In the genomic region with DNA sequence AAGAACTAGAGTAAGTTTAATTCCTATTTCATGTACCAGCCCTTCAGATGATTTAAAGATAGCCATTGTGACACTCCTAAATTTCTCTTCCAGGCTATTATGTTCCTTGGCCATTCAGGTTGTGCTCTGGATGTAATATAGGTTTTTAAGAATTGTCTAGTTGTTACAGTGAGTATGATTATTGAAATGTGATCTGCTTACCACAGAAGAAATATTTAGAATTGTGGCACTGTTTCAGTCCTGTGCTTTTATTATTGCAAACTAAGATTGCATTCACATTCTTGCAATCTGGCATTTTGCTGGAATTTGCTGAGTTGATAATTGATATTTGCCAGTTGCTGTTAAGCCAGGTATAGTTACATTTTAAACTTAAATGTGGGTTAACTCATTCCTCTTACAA, we compare ENCODE assay signal across 20 cellular contexts. TPM values are rescaled to one million over a fixed set of nuclear protein-coding genes. Genes with fewer than 3 reads are reported as not detected.
DNase-seq lines count a peak whose midpoint lies in the region; ATAC-seq, FAIRE-seq and TF ChIP-seq lines count a peak whose summit lies in the region.
"Had no signal": no experiment of that assay in that cellular context is flagged by ENCODE, and none has a peak within 500 bp of the region (broad histone marks: within the 10 kb centered on the region; RNA-seq: fewer than 3 reads in every experiment).

No MANE protein-coding gene starts in this region.

- no peak overlapping the region for H3K9ac ChIP-seq in K562 (ENCODE audit: insufficient read depth in 1 of 2, low read depth in 2 of 2, low read length in 2 of 2)
- H3K9ac ChIP-seq in mesenchymal stem cell (ENCODE audit: low read length) = no peak overlapping the region
- no peak overlapping the region for H3K9ac ChIP-seq in smooth muscle cell (ENCODE audit: low read depth)

- no peaks in the 10 kb centered on the region for H3K9me1 ChIP-seq in K562 (ENCODE audit: control insufficient read depth, insufficient read depth, low read length)

- no peak overlapping the region for H3K14ac ChIP-seq in mesenchymal stem cell (ENCODE audit: low read length in 2 of 2)

- CTCF ChIA-PET in K562 (lab: Yijun Ruan, JAX; ENCODE audit: low intra/inter-chr PET ratio) = no interaction called here

- intact Hi-C loops in K562 (cut with micrococcal nuclease) = no loop called here

- H3K79me2 ChIP-seq in K562 (ENCODE audit: control insufficient read depth, insufficient read depth, low read length) (peaks cover 9% of the 10 kb centered on the region; the same call in 2 of the 3 replicates), smooth muscle cell (ENCODE audit: low read depth) (no peaks in the 10 kb centered on the region)

- H4K20me1 ChIP-seq in K562 (replicated peaks; ENCODE audit: control insufficient read depth, insufficient read depth, low read length) = no peaks in the 10 kb centered on the region
- H4K20me1 ChIP-seq in smooth muscle cell (ENCODE audit: low read depth) = no peaks in the 10 kb centered on the region

- H3K36me3 ChIP-seq in SJCRH30 (peaks cover 54% of the 10 kb centered on the region), K562 (ENCODE audit: control insufficient read depth, insufficient read depth, low read length) (peaks cover 88% of the 10 kb centered on the region), mesenchymal stem cell (ENCODE audit: control insufficient read depth in 1 of 2, insufficient read depth in 2 of 2, low read depth in 1 of 2, low read length in 2 of 2) (peaks cover 0 to 4% of the 10 kb centered on the region in 2 experiments), smooth muscle cell (ENCODE audit: low read depth) (no peaks in the 10 kb centered on the region)
- H3K36me3 ChIP-seq: Peyer's patch had no signal

- FAIRE-seq in D721Med (lab: Jason Lieb, UNC) (peak; percentile 51), K562 (lab: Jason Lieb, UNC) (no peak)

- TF ChIP-seq CTCF in D721Med (IDR thresholded peaks at IDR 0.05; ENCODE audit: insufficient read depth, missing control alignments) = no peak
- TF ChIP-seq CTCF in K562 (IDR thresholded peaks at IDR 0.05 in 2 of 3, conservative IDR thresholded peaks at IDR 0.05 in 1 of 3; ENCODE audit: insufficient read depth in 2 of 3, low read depth in 1 of 3, low read length in 3 of 3) = no peak
- TF ChIP-seq CTCF in smooth muscle cell (IDR thresholded peaks at IDR 0.05; ENCODE audit: borderline replicate concordance, insufficient read depth, poor library complexity, severe bottlenecking) = no peak

- H3K4me3 ChIP-seq in SJCRH30 (no peak overlapping the region), K562 (no peak overlapping the region), mesenchymal stem cell (ENCODE audit: insufficient read depth in 1 of 2, low read depth in 1 of 2, low read length in 2 of 2) (no peak overlapping the region), smooth muscle cell (no peak overlapping the region)
- H3K4me3 ChIP-seq: HAP-1, Peyer's patch had no signal

- DNase-seq in D721Med (ENCODE audit: insufficient read length, low spot score) = no peak
- DNase-seq in SJCRH30 = no peak
- no peak for DNase-seq in K562 (ENCODE audit: extremely low read depth in 1 of 4, low spot score in 3 of 4)
- DNase-seq in mesenchymal stem cell = no peak
- no peak for DNase-seq in MV-4-11 (lab: John Stamatoyannopoulos, UW)
- DNase-seq in smooth muscle cell (lab: John Stamatoyannopoulos, UW; ENCODE audit: unreplicated experiment) = no peak
- no peak for DNase-seq in T-helper 2 cell
- DNase-seq: AML-193; C1 segment of cervical spinal cord; CD8-positive, alpha-beta T cell; DMS153; GF-D8; NCI-H1417; NCI-H187; NCI-H446; NCI-H526; Peyer's patch had no signal

- H2BK120ac ChIP-seq in mesenchymal stem cell (ENCODE audit: low read depth, low read length) = no peak overlapping the region

- H2BK12ac ChIP-seq in mesenchymal stem cell (ENCODE audit: low read length in 2 of 2) = no peak overlapping the region

- H2AFZ ChIP-seq in K562 (ENCODE audit: low read depth, low read length) (no peak overlapping the region), mesenchymal stem cell (ENCODE audit: low read depth, low read length) (no peak overlapping the region), smooth muscle cell (ENCODE audit: low read depth) (no peak overlapping the region)

- no peak overlapping the region for H4K8ac ChIP-seq in mesenchymal stem cell (ENCODE audit: low read length)

- no peak overlapping the region for H2BK15ac ChIP-seq in mesenchymal stem cell (ENCODE audit: low read depth, poor library complexity, severe bottlenecking)

- H3K23ac ChIP-seq in mesenchymal stem cell (ENCODE audit: low read length in 2 of 2) = no peak overlapping the region

- H2AK5ac ChIP-seq in mesenchymal stem cell (ENCODE audit: low read length, severe bottlenecking) = no peak overlapping the region

- H3K4me1 ChIP-seq in SJCRH30 (peaks cover 7% of the 10 kb centered on the region), K562 (replicated peaks in 1 of 2; ENCODE audit: control insufficient read depth in 2 of 2, insufficient read depth in 2 of 2, low read length in 2 of 2) (no peaks in the 10 kb centered on the region), mesenchymal stem cell (ENCODE audit: control insufficient read depth, insufficient read depth, low read depth, low read length) (peaks cover 3% of the 10 kb centered on the region), smooth muscle cell (ENCODE audit: low read depth) (no peaks in the 10 kb centered on the region)
- H3K4me1 ChIP-seq: HAP-1, Peyer's patch had no signal

- no peak overlapping the region for H4K91ac ChIP-seq in mesenchymal stem cell (ENCODE audit: low read length)

- H3K4me2 ChIP-seq in K562 (ENCODE audit: insufficient read depth, low read length) = no peak overlapping the region
- H3K4me2 ChIP-seq in mesenchymal stem cell (ENCODE audit: low read length, poor library complexity, severe bottlenecking) = no peak overlapping the region
- no peak overlapping the region for H3K4me2 ChIP-seq in smooth muscle cell

- POLR2A ChIA-PET in K562 (lab: Yijun Ruan, JAX) = interaction anchor here (0.7 to 1.0 kb wide), 2 partner anchors 16 to 267 kb away, joined by 3 read pairs; no protein-coding TSS in a partner anchor

- H3K18ac ChIP-seq in mesenchymal stem cell (ENCODE audit: low read depth in 1 of 2, low read length in 2 of 2) = no peak overlapping the region

- peak overlapping the region; percentile 49 for H3K27ac ChIP-seq in SJCRH30
- H3K27ac ChIP-seq in K562 (ENCODE audit: extremely low read depth, low read depth, low read length) = no peak overlapping the region
- peak overlapping the region; percentile 31 for H3K27ac ChIP-seq in mesenchymal stem cell (ENCODE audit: low read length, poor library complexity, severe bottlenecking)
- no peak overlapping the region for H3K27ac ChIP-seq in smooth muscle cell (ENCODE audit: low read depth)
- H3K27ac ChIP-seq: HL-60, Peyer's patch had no signal

- H3K27me3 ChIP-seq in SJCRH30 (no peaks in the 10 kb centered on the region), K562 (ENCODE audit: control insufficient read depth in 2 of 2, insufficient read depth in 2 of 2, low read length in 2 of 2) (no peaks in the 10 kb centered on the region), mesenchymal stem cell (ENCODE audit: control insufficient read depth in 1 of 2, insufficient read depth in 1 of 2, low read length in 2 of 2) (no peaks in the 10 kb centered on the region), smooth muscle cell (ENCODE audit: low read depth) (no peaks in the 10 kb centered on the region)
- H3K27me3 ChIP-seq: Peyer's patch had no signal

- H3K4ac ChIP-seq in mesenchymal stem cell (ENCODE audit: low read depth in 1 of 2, low read length in 2 of 2) = no peak overlapping the region

- H3K9me3 ChIP-seq in SJCRH30 (replicated peaks) = no peaks in the 10 kb centered on the region
- no peaks in the 10 kb centered on the region for H3K9me3 ChIP-seq in K562 (replicated peaks; ENCODE audit: control insufficient read depth, insufficient read depth, low read depth, low read length)
- no peaks in the 10 kb centered on the region for H3K9me3 ChIP-seq in mesenchymal stem cell (ENCODE audit: control insufficient read depth, low read length)
- H3K9me3 ChIP-seq in smooth muscle cell (replicated peaks; ENCODE audit: low read depth) = no peaks in the 10 kb centered on the region
- H3K9me3 ChIP-seq: HAP-1, Peyer's patch had no signal

- no peak for TF ChIP-seq EP300 in K562 (IDR thresholded peaks at IDR 0.05; ENCODE audit: low read length)

- BruUV-seq in K562 (replicated peaks; lab: Mats Ljungman, UMichigan) = no TSS peak

- no peaks in the 10 kb centered on the region for H3F3A ChIP-seq in smooth muscle cell (ENCODE audit: low read depth)

- peaks cover 1% of the 10 kb centered on the region for H3K79me1 ChIP-seq in mesenchymal stem cell (replicated peaks; ENCODE audit: low read length, poor library complexity, severe bottlenecking)

- in situ Hi-C loops in K562 (cut with MboI) = no loop called here

- TF ChIP-seq RAD21 in K562 (CRISPR knock-in tag; conservative IDR thresholded peaks at IDR 0.05 in 1 of 2, IDR thresholded peaks at IDR 0.05 in 1 of 2) = no peak

- ATAC-seq in K562 = no peak
- no peak for ATAC-seq in HG02642 (IDR thresholded peaks at IDR 0.05; ENCODE audit: poor library complexity, unreplicated experiment)
- ATAC-seq: CD8-positive, alpha-beta T cell had no signal

- TF ChIP-seq POLR2A in K562 (conservative IDR thresholded peaks at IDR 0.05) = 0 out of 2 replicates have a peak, but pooled peaks have one; percentile 20

- no peak overlapping the region for H2BK5ac ChIP-seq in mesenchymal stem cell (ENCODE audit: low read depth, low read length, poor library complexity, severe bottlenecking)

RNA-seq across cellular contexts. Expression of a gene that starts 22.3 kb away (rescaled TPM):
- total RNA-seq in SJCRH30 (2014; rRNA removed; shearing (Covaris generic)) = 51.3 and 57.4 TPM in 2 replicates
- total RNA-seq in K562 (2011; cell fraction: chromatin; rRNA removed; ENCODE audit: low replicate concordance) = 64.7 and 140 TPM in 2 replicates
- 34.7 and 43.2 TPM in 2 replicates for total RNA-seq in K562 (2011; cell fraction: nucleolus; rRNA removed)
- 35.2 and 47.5 TPM in 2 replicates for total RNA-seq in K562 (2011; cell fraction: nucleoplasm; rRNA removed)
- total RNA-seq in K562 (2014; rRNA removed) = 79.6 and 95.1 TPM in 2 replicates
- total RNA-seq in K562 (2014; rRNA removed; fragmentation: Illumina TruSeq; extraction: Trizol) = 125 and 135 TPM in 2 replicates
- total RNA-seq in K562 (2015; rRNA removed; fragmentation: Illumina TruSeq; extraction: Trizol) = 101 and 108 TPM in 2 replicates
- 101 and 107 TPM in 2 replicates for total RNA-seq in K562 (2021)
- polyA plus RNA-seq in K562 (2011; rRNA removed) = 54.6 and 65.9 TPM in 2 replicates
- 17.0 and 30.4 TPM in 2 replicates for polyA plus RNA-seq in K562 (2011; cell fraction: cytosol; rRNA removed)
- polyA plus RNA-seq in K562 (2011; cell fraction: nucleus; rRNA removed) = 31.9 and 42.5 TPM in 2 replicates
- polyA plus RNA-seq in K562 (2012) = 36.8 and 61.1 TPM in 2 replicates
- polyA plus RNA-seq in K562 (2014; fragmentation: Illumina TruSeq; extraction: Trizol) = 105 and 116 TPM in 2 replicates
- polyA plus RNA-seq in K562 (2014; fragmentation: Nextera tagmentation; extraction: Ambion mirVana) = 10 to 100 TPM; 36.0 to 83.9 TPM
- 69.5 and 71.9 TPM in 2 replicates for polyA plus RNA-seq in K562 (2014; rRNA removed)
- polyA minus RNA-seq in K562 (2011; rRNA and poly(A)+ RNA removed) = 154 and 157 TPM in 2 replicates
- polyA minus RNA-seq in K562 (2011; cell fraction: cytosol; rRNA and poly(A)+ RNA removed) = 48.3 and 58.5 TPM in 2 replicates
- 39.0 and 66.5 TPM in 2 replicates for polyA minus RNA-seq in K562 (2011; cell fraction: nucleus; rRNA and poly(A)+ RNA removed)
- 2.1 TPM for polyA plus RNA-seq in mesenchymal stem cell (2013, experiment 1 of 2)
- 1.7 TPM for polyA plus RNA-seq in mesenchymal stem cell (2013, experiment 2 of 2)
- 10.5 and 11.0 TPM in 2 replicates for total RNA-seq in smooth muscle cell
- 3.8 and 7.5 TPM in 2 replicates for polyA plus RNA-seq in smooth muscle cell

Comparison
In these comparisons a context has a peak if more than half of its experiments do, and no peak if none do; other contexts are left out.
1. H3K27ac ChIP-seq: peak in SJCRH30 (single experiment) and mesenchymal stem cell (single experiment); none in K562 (single experiment) and smooth muscle cell (single experiment).